32 cellular contexts compared by ENCODE assay signal in the genomic region with DNA sequence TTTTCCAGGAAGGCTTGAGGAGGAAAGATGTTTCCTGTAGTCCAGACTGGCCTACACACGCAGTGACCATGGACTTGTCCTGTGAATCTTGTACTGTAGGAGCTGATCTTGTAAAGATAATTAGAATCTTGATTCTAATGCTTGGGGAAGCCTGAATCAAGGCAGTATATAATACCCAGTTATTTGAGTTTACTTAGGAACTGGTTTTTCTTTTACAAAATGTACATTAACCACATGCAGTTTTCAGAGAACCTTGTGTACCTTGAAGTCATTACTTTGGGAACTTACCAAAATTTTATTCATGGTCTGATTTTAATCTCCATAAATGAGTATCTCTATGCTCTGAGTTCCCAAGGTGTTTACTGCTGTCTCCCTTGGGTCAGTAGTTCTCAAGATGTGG.
"Had no signal": no experiment of that assay in that cellular context is flagged by ENCODE, and none has a peak within 500 bp of the region (broad histone marks: within the 10 kb centered on the region; RNA-seq: fewer than 3 reads in every experiment).

No MANE protein-coding gene starts in this region.

- H3K27me3 ChIP-seq: adrenal gland, body of pancreas, brain microvascular endothelial cell, breast epithelium had no signal

- H3K9me3 ChIP-seq: adrenal gland, body of pancreas, breast epithelium had no signal

- DNase-seq: activated CD4-positive, alpha-beta memory T cell treated with anti-CD3 and anti-CD28 coated beads, Interleukin-2, amount 10 ng/mL, durations not matched to agents 7 days and 5 days; activated CD4-positive, alpha-beta T cell treated with anti-CD3 and anti-CD28 coated beads for 1 hour; activated CD4-positive, alpha-beta T cell treated with anti-CD3 and anti-CD28 coated beads for 36 hours; activated CD4-positive, alpha-beta T cell treated with anti-CD3 and anti-CD28 coated beads for 48 hours; activated CD4-positive, alpha-beta T cell treated with anti-CD3 and anti-CD28 coated beads, Interleukin-2, amount 10 ng/mL, durations not matched to agents 7 days and 5 days; activated CD4-positive, alpha-beta T cell treated with anti-CD3 and anti-CD28 coated beads, Interleukin-2, amount 50 U/mL, for 48 hours; activated CD4-positive, CD25-positive, alpha-beta regulatory T cell; activated CD8-positive, alpha-beta memory T cell treated with anti-CD3 and anti-CD28 coated beads for 24 hours; activated CD8-positive, alpha-beta memory T cell treated with anti-CD3 and anti-CD28 coated beads, Interleukin-2, amount 10 ng/mL, durations not matched to agents 7 days and 5 days; activated CD8-positive, alpha-beta memory T cell treated with anti-CD3 and anti-CD28 coated beads, Interleukin-2, amount 50 U/mL, for 48 hours; activated CD8-positive, alpha-beta T cell treated with anti-CD3 and anti-CD28 coated beads, Interleukin-2, amount 10 ng/mL, durations not matched to agents 7 days and 5 days; activated effector memory CD4-positive, alpha-beta T cell treated with Interleukin-2 at 50 U/mL for 16 hours; activated gamma-delta T cell; activated naive CD4-positive, alpha-beta T cell; activated naive CD4-positive, alpha-beta T cell treated with anti-CD3 and anti-CD28 coated beads for 36 hours; activated naive CD4-positive, alpha-beta T cell treated with anti-CD3 and anti-CD28 coated beads, Interleukin-2, amount 50 U/mL, for 16 hours; activated naive CD8-positive, alpha-beta T cell treated with anti-CD3 and anti-CD28 coated beads for 36 hours; activated T-cell treated with anti-CD3 and anti-CD28 coated beads, Interleukin-2, amount 50 U/mL, for 24 hours; activated T-cell treated with anti-CD3 and anti-CD28 coated beads, Interleukin-2, amount 50 U/mL, for 48 hours; adrenal gland; amniotic stem cell; aorta; body of pancreas; brain microvascular endothelial cell; central memory CD4-positive, alpha-beta T cell; T-helper 2 cell; T-helper 9 cell; WERI-Rb-1 had no signal

- H3K36me3 ChIP-seq: adrenal gland, brain microvascular endothelial cell, breast epithelium, WERI-Rb-1 had no signal

- FAIRE-seq: astrocyte, colon, TTC549 had no signal

- H3K27ac ChIP-seq: adrenal gland, body of pancreas, brain microvascular endothelial cell, breast epithelium, WERI-Rb-1 had no signal

- H3K4me1 ChIP-seq: adrenal gland, body of pancreas, breast epithelium had no signal

- H3K4me3 ChIP-seq: adrenal gland, body of pancreas, breast epithelium had no signal
